In the genomic region with DNA sequence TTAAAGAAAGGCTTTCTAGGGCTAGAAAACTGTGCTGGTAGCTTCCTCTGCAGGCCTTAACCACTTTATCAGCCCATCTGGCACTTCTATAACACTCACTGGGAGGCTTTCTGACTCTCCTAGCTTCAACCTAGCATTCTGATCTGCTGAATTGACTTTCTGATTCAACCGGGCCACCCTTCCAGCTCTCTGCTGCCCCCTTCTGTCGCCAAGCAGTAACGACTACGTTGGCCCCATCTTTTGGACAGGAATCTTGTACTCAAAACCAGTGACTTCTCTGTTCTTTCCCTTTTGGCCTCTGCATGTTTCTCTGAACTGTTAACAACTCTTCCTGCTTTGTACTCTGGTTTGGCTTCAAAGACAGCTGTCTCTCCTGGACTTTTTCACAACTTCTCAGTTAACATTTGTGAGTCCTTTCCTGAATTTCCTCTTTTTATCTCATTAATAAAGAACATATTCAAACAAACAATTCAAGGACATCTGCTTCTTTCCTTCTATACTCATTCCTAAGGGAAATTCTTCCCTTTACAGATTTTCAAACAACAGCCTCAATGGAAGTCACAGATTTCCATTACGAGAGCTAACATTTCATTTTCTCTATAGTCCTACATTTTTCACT, we compare ENCODE assay signal across 8 cellular contexts. TPM values are rescaled to one million over a fixed set of nuclear protein-coding genes. Genes with fewer than 3 reads are reported as not detected.
DNase-seq lines count a peak whose midpoint lies in the region; ATAC-seq and TF ChIP-seq lines count a peak whose summit lies in the region.

No MANE protein-coding gene starts in this region.

- in situ Hi-C loops in KBM-7 (cut with MboI; ENCODE audit: low pct_unique_long_range_greater_than_20kb, low sequenced_read_pairs), result loop anchor here (25.0 kb wide), 1 partner anchor 643 kb away; no protein-coding TSS in a partner anchor

- TF ChIP-seq POLR2A in ovary (IDR thresholded peaks at IDR 0.05), result no peak
- TF ChIP-seq POLR2A in upper lobe of left lung (IDR thresholded peaks at IDR 0.05), result no peak

- H3K27ac ChIP-seq in RWPE1 (no peak overlapping the region), ovary (no peak overlapping the region), upper lobe of left lung (no peak overlapping the region)

- CTCF ChIA-PET in RWPE1 (lab: Yijun Ruan, JAX), result interaction anchor here (0.5 to 4.6 kb wide), 20 partner anchors 33 to 930 kb away, joined by 3 to 26 read pairs (median 4); partner anchors contain the start of gene FAM135A

- TF ChIP-seq CTCF in RWPE1 (conservative IDR thresholded peaks at IDR 0.05; ENCODE audit: low read depth) (peak; percentile 87), ovary (IDR thresholded peaks at IDR 0.05) (peak in 2 of 3 donors; percentile 14 to 43), upper lobe of left lung (IDR thresholded peaks at IDR 0.05) (peak; percentile 61 to 75 (median 72))

- H3K9me3 ChIP-seq in ovary, result no peaks in the 10 kb centered on the region
- no peaks in the 10 kb centered on the region for H3K9me3 ChIP-seq in upper lobe of left lung

- TF ChIP-seq EP300 in ovary (IDR thresholded peaks at IDR 0.05) (no peak), upper lobe of left lung (IDR thresholded peaks at IDR 0.05) (no peak)

- ATAC-seq in GM21576 (IDR thresholded peaks at IDR 0.05; ENCODE audit: unreplicated experiment) (peak; percentile 86), upper lobe of left lung (ENCODE audit: low FRiP score in 2 of 2) (peak; percentile 85 to 89)

- POLR2A ChIA-PET in RWPE1 (lab: Yijun Ruan, JAX; ENCODE audit: low non-redundant PET), result interaction anchor here (0.7 kb wide), 1 partner anchor 59 kb away, joined by 3 read pairs; no protein-coding TSS in a partner anchor

- peak; percentile 67 for DNase-seq in EH (ENCODE audit: low read depth)
- peak; percentile 82 for DNase-seq in KBM-7
- DNase-seq in RWPE1 (ENCODE audit: low spot score), result peak; percentile 66
- DNase-seq in activated T-helper 9 cell treated with anti-CD3 and anti-CD28 coated beads, Interleukin-2, amount 50 U/mL, for 16 hours (ENCODE audit: low read depth), result peak; percentile 23
- DNase-seq in foreskin melanocyte, result peak; percentile 46
- peak; percentile 24 to 56 (median 48) for DNase-seq in ovary
- DNase-seq in upper lobe of left lung, result peak in 1 of 2 donors; percentile 55

- H3K4me1 ChIP-seq in ovary (ENCODE audit: insufficient read depth) (no peaks in the 10 kb centered on the region), upper lobe of left lung (peaks cover 0 to 3% (median 0%) of the 10 kb centered on the region in 4 donors)

- no peaks in the 10 kb centered on the region for H3K27me3 ChIP-seq in ovary
- no peaks in the 10 kb centered on the region for H3K27me3 ChIP-seq in upper lobe of left lung

- H3K4me3 ChIP-seq in ovary (no peak overlapping the region), upper lobe of left lung (no peak overlapping the region)

- 14 to 17% (median 15%) methylated on average over 5 of the region's 5 CpGs for WGBS in ovary, 3 donors
- WGBS in upper lobe of left lung, 2 donors, result 17 to 19% methylated on average over 5 of the region's 5 CpGs

- intact Hi-C loops in ovary (cut with DNase I), result no loop called here

- H3K36me3 ChIP-seq in ovary (no peaks in the 10 kb centered on the region), upper lobe of left lung (no peaks in the 10 kb centered on the region)

RNA-seq across cellular contexts. Expression of gene FAM135A, which starts 43.9 kb away (rescaled TPM):
- total RNA-seq in ovary (10 to 100 TPM; 19.7 to 34.1 (median 25.7) TPM), upper lobe of left lung (10 to 100 TPM; 13.7 to 57.9 (median 29.2) TPM)
- 10 to 100 TPM in 1 of 2 donors, 1 to 10 TPM in 1; 8.6 to 10.7 TPM for polyA plus RNA-seq in ovary

Comparison
In these comparisons a context has a peak if more than half of its experiments do, and no peak if none do; other contexts are left out.
1. CTCF ChIP-seq: peak in every context shown above with its lines; median percentile 87 in RWPE1; 72 in upper lobe of left lung; 28 in ovary.